In the genomic region with DNA sequence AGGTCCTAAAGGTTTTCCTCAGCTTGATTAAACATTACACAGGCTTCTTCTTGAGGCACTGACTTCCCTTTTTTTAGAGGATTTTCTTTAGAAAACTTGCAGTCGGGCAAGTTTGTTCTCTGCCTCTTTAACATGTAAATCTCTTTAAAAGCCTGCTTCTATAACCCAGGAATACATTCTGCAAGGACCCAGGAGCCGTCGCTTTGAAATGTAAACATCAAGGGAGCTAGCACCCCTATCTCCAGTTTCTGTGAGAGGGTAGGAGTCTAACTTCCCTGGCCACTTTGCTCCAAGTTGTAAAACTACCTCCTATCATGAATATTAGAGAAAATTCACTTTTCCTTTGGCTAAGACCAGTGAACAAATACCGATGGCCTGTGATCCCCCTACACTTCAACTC, we compare ENCODE assay signal across 22 cellular contexts.
"Had no signal": no experiment of that assay in that cellular context is flagged by ENCODE, and none has a peak within 500 bp of the region (broad histone marks: within the 10 kb centered on the region; RNA-seq: fewer than 3 reads in every experiment).

No MANE protein-coding gene starts in this region.

- ATAC-seq: activated CD4-positive, alpha-beta T cell treated with anti-CD3 and anti-CD28 coated beads for 36 hours; activated T-helper 17 cell treated with anti-CD3 and anti-CD28 coated beads, Interleukin-2, amount 50 U/mL, for 72 hours; T-cell had no signal

- H3K4me1 ChIP-seq: ascending aorta had no signal

- H3K36me3 ChIP-seq: ascending aorta had no signal

- H3K4me3 ChIP-seq: ascending aorta had no signal

- DNase-seq: activated CD4-positive, alpha-beta memory T cell treated with anti-CD3 and anti-CD28 coated beads, Interleukin-2, amount 10 ng/mL, durations not matched to agents 7 days and 5 days; activated CD4-positive, alpha-beta T cell treated with anti-CD3 and anti-CD28 coated beads for 36 hours; activated CD4-positive, alpha-beta T cell treated with anti-CD3 and anti-CD28 coated beads, Interleukin-2, amount 50 U/mL, for 1 hour; activated gamma-delta T cell; activated naive CD4-positive, alpha-beta T cell treated with anti-CD3 and anti-CD28 coated beads for 36 hours; activated naive CD8-positive, alpha-beta T cell treated with anti-CD3 and anti-CD28 coated beads for 36 hours; activated T-cell treated with anti-CD3 and anti-CD28 coated beads for 4 hours; activated T-cell treated with anti-CD3 and anti-CD28 coated beads, Interleukin-2, amount 50 U/mL, for 48 hours; KG1; NCI-H1048; NCI-H146; NCI-H187 treated with DMSO at 0.1 percent for 48 hours; NCI-H2081 treated with DMSO at 0.1 percent for 48 hours; NCI-H446; NCI-H524; SIG-M5; T-cell; T-helper 2 cell; T1000 had no signal

- H3K9me3 ChIP-seq: ascending aorta had no signal

- H3K27ac ChIP-seq: ascending aorta, VCaP had no signal

- H3K27me3 ChIP-seq: ascending aorta had no signal
